ENCODE assay signal across 8 cellular contexts in the genomic region with DNA sequence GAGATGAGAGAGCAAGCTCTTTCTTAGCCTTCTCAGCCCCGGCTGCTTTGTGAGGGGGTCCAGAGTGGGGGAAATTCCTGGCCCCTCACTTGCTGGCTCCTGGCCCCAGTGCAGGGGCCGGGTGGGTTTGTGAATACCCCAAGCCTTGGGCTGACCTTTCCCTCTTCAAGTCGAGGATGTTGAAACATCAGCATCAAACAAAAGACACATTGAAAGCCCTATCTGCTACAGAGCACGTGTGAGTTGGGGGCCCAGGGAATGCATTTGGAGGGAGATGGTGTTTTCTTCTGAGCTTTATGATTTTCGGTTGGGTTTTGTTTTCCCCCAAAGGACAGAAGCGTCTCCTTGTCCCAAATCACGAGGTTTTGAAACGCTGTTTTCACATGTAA. TPM values are rescaled to one million over a fixed set of nuclear protein-coding genes. Genes with fewer than 3 reads are reported as not detected.
DNase-seq lines count a peak whose midpoint lies in the region; ATAC-seq, FAIRE-seq and TF ChIP-seq lines count a peak whose summit lies in the region.

No MANE protein-coding gene starts in this region.

- peak overlapping the region; percentile 80 for H3K27ac Mint-ChIP-seq in HFFc6
- H3K27ac Mint-ChIP-seq in activated naive CD8-positive, alpha-beta T cell treated with anti-CD3 and anti-CD28 coated beads, Interleukin-2, amount 10 ng/mL, durations not matched to agents 7 days and 5 days: no peak overlapping the region
- no peak overlapping the region for H3K27ac Mint-ChIP-seq in stimulated activated effector memory CD8-positive, alpha-beta T cell treated with anti-CD3 and anti-CD28 coated beads, Interleukin-12 subunit alpha, Interleukin-12 subunit beta, amount 100 ng/mL, for 72 hours

- no peaks in the 10 kb centered on the region for H3K9me3 ChIP-seq in iPS-20b (ENCODE audit: insufficient read depth, low read depth, low read length)

- H3K4me3 Mint-ChIP-seq in HFFc6: peak overlapping the region; percentile 97
- peak overlapping the region; percentile 83 for H3K4me3 Mint-ChIP-seq in activated naive CD8-positive, alpha-beta T cell treated with anti-CD3 and anti-CD28 coated beads, Interleukin-2, amount 10 ng/mL, durations not matched to agents 7 days and 5 days
- peak overlapping the region; percentile 75 for H3K4me3 Mint-ChIP-seq in stimulated activated effector memory CD8-positive, alpha-beta T cell treated with anti-CD3 and anti-CD28 coated beads, Interleukin-12 subunit alpha, Interleukin-12 subunit beta, amount 100 ng/mL, for 72 hours

- peak overlapping the region; percentile 82 for H3K9ac ChIP-seq in iPS-20b (ENCODE audit: low read depth, low read length)

- TF ChIP-seq CTCF in HFFc6 (IDR thresholded peaks at IDR 0.05) (no peak), GM10248 (IDR thresholded peaks at IDR 0.05; ENCODE audit: control extremely low read depth, extremely low read depth, low read depth, missing control alignments) (no peak)

- no peaks in the 10 kb centered on the region for H3K27me3 Mint-ChIP-seq in HFFc6 (ENCODE audit: insufficient read depth)
- H3K27me3 Mint-ChIP-seq in activated naive CD8-positive, alpha-beta T cell treated with anti-CD3 and anti-CD28 coated beads, Interleukin-2, amount 10 ng/mL, durations not matched to agents 7 days and 5 days: peaks cover 16% of the 10 kb centered on the region

- no peak for ATAC-seq in activated naive CD8-positive, alpha-beta T cell treated with anti-CD3 and anti-CD28 coated beads, Interleukin-2, amount 10 ng/mL, durations not matched to agents 7 days and 5 days (ENCODE audit: low read depth)
- no peak for ATAC-seq in stimulated activated effector memory CD8-positive, alpha-beta T cell treated with anti-CD3 and anti-CD28 coated beads, Interleukin-12 subunit alpha, Interleukin-12 subunit beta, amount 100 ng/mL, for 72 hours

- H3K27me3 ChIP-seq in iPS-20b (ENCODE audit: insufficient read depth, low read length): peaks cover 13% of the 10 kb centered on the region; the same call in 1 of the 2 replicates

- H3K4me3 ChIP-seq in iPS-20b (ENCODE audit: low read length): peak overlapping the region; percentile 96

- peaks cover 34% of the 10 kb centered on the region for H3K4me1 ChIP-seq in iPS-20b (ENCODE audit: insufficient read depth, low read length)

- no peak for FAIRE-seq in RCC 7860 (lab: Jason Lieb, UNC)

- H3K27ac ChIP-seq in iPS-20b (ENCODE audit: low read length): no peak overlapping the region

- CTCF ChIA-PET in GM10248 (lab: Yijun Ruan, JAX): interaction anchor here (0.8 to 6.6 kb wide), 4 partner anchors 8 to 1024 kb away, joined by 3 to 27 read pairs (median 3); no protein-coding TSS in a partner anchor

- H3K36me3 Mint-ChIP-seq in HFFc6 (ENCODE audit: low read depth): no peaks in the 10 kb centered on the region
- peaks cover 2% of the 10 kb centered on the region for H3K36me3 Mint-ChIP-seq in activated naive CD8-positive, alpha-beta T cell treated with anti-CD3 and anti-CD28 coated beads, Interleukin-2, amount 10 ng/mL, durations not matched to agents 7 days and 5 days
- H3K36me3 Mint-ChIP-seq in stimulated activated effector memory CD8-positive, alpha-beta T cell treated with anti-CD3 and anti-CD28 coated beads, Interleukin-12 subunit alpha, Interleukin-12 subunit beta, amount 100 ng/mL, for 72 hours: peaks cover 6% of the 10 kb centered on the region

- peaks cover 61% of the 10 kb centered on the region for H3K4me1 Mint-ChIP-seq in HFFc6 (ENCODE audit: low read depth)
- H3K4me1 Mint-ChIP-seq in activated naive CD8-positive, alpha-beta T cell treated with anti-CD3 and anti-CD28 coated beads, Interleukin-2, amount 10 ng/mL, durations not matched to agents 7 days and 5 days: peaks cover 12% of the 10 kb centered on the region
- H3K4me1 Mint-ChIP-seq in stimulated activated effector memory CD8-positive, alpha-beta T cell treated with anti-CD3 and anti-CD28 coated beads, Interleukin-12 subunit alpha, Interleukin-12 subunit beta, amount 100 ng/mL, for 72 hours: peaks cover 42% of the 10 kb centered on the region

- no peaks in the 10 kb centered on the region for H3K36me3 ChIP-seq in iPS-20b (ENCODE audit: insufficient read depth, low read depth, low read length)

- POLR2A ChIA-PET in activated naive CD8-positive, alpha-beta T cell treated with anti-CD3 and anti-CD28 coated beads, Interleukin-2, amount 10 ng/mL, durations not matched to agents 7 days and 5 days (lab: Charles Lee): no interaction called here
- POLR2A ChIA-PET in GM10248 (lab: Yijun Ruan, JAX): no interaction called here

- DNase-seq in HFFc6: no peak
- no peak for DNase-seq in activated naive CD8-positive, alpha-beta T cell treated with anti-CD3 and anti-CD28 coated beads, Interleukin-2, amount 10 ng/mL, durations not matched to agents 7 days and 5 days
- no peak for DNase-seq in stimulated activated effector memory CD8-positive, alpha-beta T cell treated with anti-CD3 and anti-CD28 coated beads, Interleukin-12 subunit alpha, Interleukin-12 subunit beta, amount 100 ng/mL, for 72 hours (ENCODE audit: low spot score in 2 of 2)
- no peak for DNase-seq in GM10248 (ENCODE audit: extremely low spot score)
- DNase-seq in nucleus accumbens (lab: John Stamatoyannopoulos, UW): no peak
- no peak for DNase-seq in NCI-H1105 (lab: John Stamatoyannopoulos, UW)
- no peak for DNase-seq in RCC 7860 (ENCODE audit: low spot score)

- no peaks in the 10 kb centered on the region for H3K9me3 Mint-ChIP-seq in HFFc6
- no peaks in the 10 kb centered on the region for H3K9me3 Mint-ChIP-seq in activated naive CD8-positive, alpha-beta T cell treated with anti-CD3 and anti-CD28 coated beads, Interleukin-2, amount 10 ng/mL, durations not matched to agents 7 days and 5 days
- H3K9me3 Mint-ChIP-seq in stimulated activated effector memory CD8-positive, alpha-beta T cell treated with anti-CD3 and anti-CD28 coated beads, Interleukin-12 subunit alpha, Interleukin-12 subunit beta, amount 100 ng/mL, for 72 hours: no peaks in the 10 kb centered on the region

RNA-seq across cellular contexts. Expression of a gene that starts 2.8 kb away (rescaled TPM):
- 10 to 100 TPM; 38.6 to 60.3 (median 51.2) TPM for total RNA-seq in HFFc6 (2021; fragmentation: NEBNext Ultra II Directional; extraction: Animal tissue kit (Norgen Biotek cat#: 25700))
- total RNA-seq in activated naive CD8-positive, alpha-beta T cell treated with anti-CD3 and anti-CD28 coated beads, Interleukin-2, amount 10 ng/mL, durations not matched to agents 7 days and 5 days: 10 to 100 TPM; 28.8 to 29.3 TPM
